In genomic region chrX:113512700-113513395, GRCh38 we compare ENCODE assay signal across 12 cellular contexts.
DNase-seq lines count a peak whose midpoint lies in the region; ATAC-seq and TF ChIP-seq lines count a peak whose summit lies in the region.
"Had no signal": no experiment of that assay in that cellular context is flagged by ENCODE, and none has a peak within 500 bp of the region (broad histone marks: within the 10 kb centered on the region; RNA-seq: fewer than 3 reads in every experiment).

No MANE protein-coding gene starts in this region.

- no peaks in the 10 kb centered on the region for H3K36me3 Mint-ChIP-seq in CD8-positive, alpha-beta T cell

- H3K4me1 ChIP-seq in CD8-positive, alpha-beta T cell (ENCODE audit: insufficient read depth, low read length): no peaks in the 10 kb centered on the region

- H3K27me3 Mint-ChIP-seq in CD8-positive, alpha-beta T cell (ENCODE audit: low read depth): no peaks in the 10 kb centered on the region
- H3K27me3 Mint-ChIP-seq: activated T-helper 17 cell treated with anti-CD3 and anti-CD28 coated beads, Interleukin-2, amount 50 U/mL, for 72 hours had no signal

- TF ChIP-seq CTCF in CD8-positive, alpha-beta T cell (IDR thresholded peaks at IDR 0.05): no peak

- H3K9me3 ChIP-seq in CD8-positive, alpha-beta T cell (ENCODE audit: low read length): no peaks in the 10 kb centered on the region

- CTCF ChIA-PET in CD8-positive, alpha-beta T cell (lab: Charles Lee): no interaction called here

- no peaks in the 10 kb centered on the region for H3K36me3 ChIP-seq in CD8-positive, alpha-beta T cell (ENCODE audit: insufficient read depth, low read length)

- DNase-seq in EL (peak; percentile 70), RKO (ENCODE audit: low spot score) (peak; percentile 21), epithelial cell of prostate (ENCODE audit: low read depth, low spot score) (no peak), non-pigmented ciliary epithelial cell (ENCODE audit: low read depth) (peak; percentile 31), HuH-7 (ENCODE audit: low spot score) (no peak)
- DNase-seq in activated CD8-positive, alpha-beta memory T cell treated with anti-CD3 and anti-CD28 coated beads, Interleukin-2, amount 50 U/mL, for 4 hours: no peak
- no peak for DNase-seq in CD8-positive, alpha-beta T cell
- DNase-seq: SHP77 treated with DMSO at 0.1 percent for 48 hours; stimulated activated CD4-positive, alpha-beta T cell treated with anti-CD3 and anti-CD28 coated beads, Interleukin-4, amount 100 ng/mL, for 1 hour; stimulated activated naive CD8-positive, alpha-beta T cell treated with anti-CD3 and anti-CD28 coated beads, Interleukin-15, Interleukin-2, amounts not matched to agents 100 U/mL and 50 U/mL, for 24 hours had no signal

- no peak overlapping the region for H3K27ac Mint-ChIP-seq in CD8-positive, alpha-beta T cell
- H3K27ac Mint-ChIP-seq: activated T-helper 17 cell treated with anti-CD3 and anti-CD28 coated beads, Interleukin-2, amount 50 U/mL, for 72 hours had no signal

- H3K4me1 Mint-ChIP-seq in CD8-positive, alpha-beta T cell (ENCODE audit: low read depth): no peaks in the 10 kb centered on the region
- H3K4me1 Mint-ChIP-seq: activated T-helper 17 cell treated with anti-CD3 and anti-CD28 coated beads, Interleukin-2, amount 50 U/mL, for 72 hours had no signal

- H3K4me3 ChIP-seq in CD8-positive, alpha-beta T cell (ENCODE audit: low read depth, low read length): no peak overlapping the region

- no peak overlapping the region for H3K4me3 Mint-ChIP-seq in CD8-positive, alpha-beta T cell
- H3K4me3 Mint-ChIP-seq: activated T-helper 17 cell treated with anti-CD3 and anti-CD28 coated beads, Interleukin-2, amount 50 U/mL, for 72 hours had no signal

- H3K9me3 Mint-ChIP-seq in CD8-positive, alpha-beta T cell: peaks cover 5% of the 10 kb centered on the region

- no peak for ATAC-seq in HG03378 (IDR thresholded peaks at IDR 0.05; ENCODE audit: unreplicated experiment)
- no peak for ATAC-seq in CD8-positive, alpha-beta T cell
- ATAC-seq: activated T-helper 17 cell treated with anti-CD3 and anti-CD28 coated beads, Interleukin-2, amount 50 U/mL, for 72 hours; stimulated activated naive CD8-positive, alpha-beta T cell treated with anti-CD3 and anti-CD28 coated beads, Interleukin-15, Interleukin-2, amounts not matched to agents 100 U/mL and 50 U/mL, for 24 hours had no signal

- no peaks in the 10 kb centered on the region for H3K27me3 ChIP-seq in CD8-positive, alpha-beta T cell (ENCODE audit: insufficient read depth, low read length)

- intact Hi-C loops in CD8-positive, alpha-beta T cell (cut with DNase I, micrococcal nuclease): no loop called here

- H3K27ac ChIP-seq in epithelial cell of prostate: peak overlapping the region; percentile 72
- H3K27ac ChIP-seq in CD8-positive, alpha-beta T cell (ENCODE audit: low read depth, low read length): no peak overlapping the region

- POLR2A ChIA-PET in CD8-positive, alpha-beta T cell (lab: Charles Lee): no interaction called here

Comparison
In these comparisons a context has a peak if more than half of its experiments do, and no peak if none do; other contexts are left out.
1. DNase-seq: peak in EL (single experiment), RKO (single experiment) and non-pigmented ciliary epithelial cell (single experiment); none in epithelial cell of prostate (single experiment), HuH-7 (single experiment), activated CD8-positive, alpha-beta memory T cell treated with anti-CD3 and anti-CD28 coated beads, Interleukin-2, amount 50 U/mL, for 4 hours (single experiment) and CD8-positive, alpha-beta T cell (0 of 7).